Comparison of ENCODE assay signal across 29 cellular contexts in the genomic region with DNA sequence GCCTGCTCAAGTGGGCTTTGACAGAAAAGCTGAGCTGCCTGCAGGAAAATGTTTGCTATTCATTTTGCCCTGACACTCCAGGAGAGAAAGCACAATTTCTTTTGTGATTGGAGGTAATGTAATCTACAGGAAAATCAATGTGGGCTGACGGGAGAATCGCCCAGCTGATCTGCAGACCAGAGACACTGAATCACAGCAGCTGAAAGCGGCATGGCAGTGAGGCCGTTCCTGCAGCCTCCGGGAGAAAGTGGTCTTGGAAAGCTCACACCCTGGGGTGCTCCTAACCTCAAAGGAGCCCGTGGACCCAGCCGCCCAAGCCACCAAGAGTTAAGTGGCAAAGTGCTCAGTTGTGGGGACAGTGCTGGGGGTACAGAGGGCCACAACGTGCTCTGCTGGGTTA.
"Had no signal": no experiment of that assay in that cellular context is flagged by ENCODE, and none has a peak within 500 bp of the region (broad histone marks: within the 10 kb centered on the region; RNA-seq: fewer than 3 reads in every experiment).

No MANE protein-coding gene starts in this region.

- H3K4me2 ChIP-seq: SK-N-SH had no signal

- H3K27ac ChIP-seq: Peyer's patch, RWPE1, SJCRH30, VCaP had no signal

- H3K27ac Mint-ChIP-seq: activated CD4-positive, alpha-beta memory T cell treated with anti-CD3 and anti-CD28 coated beads for 36 hours; activated CD4-positive, alpha-beta T cell treated with anti-CD3 and anti-CD28 coated beads, Interleukin-2, amount 10 ng/mL, durations not matched to agents 7 days and 5 days; activated naive CD4-positive, alpha-beta T cell treated with anti-CD3 and anti-CD28 coated beads, Interleukin-2, amount 50 U/mL, for 72 hours; activated naive CD8-positive, alpha-beta T cell treated with anti-CD3 and anti-CD28 coated beads, Interleukin-2, amount 50 U/mL, for 24 hours; IgD-negative memory B cell had no signal

- H3K9ac ChIP-seq: SK-N-SH had no signal

- H3K27me3 Mint-ChIP-seq: activated CD4-positive, alpha-beta memory T cell treated with anti-CD3 and anti-CD28 coated beads for 36 hours; activated CD4-positive, alpha-beta T cell treated with anti-CD3 and anti-CD28 coated beads, Interleukin-2, amount 10 ng/mL, durations not matched to agents 7 days and 5 days; activated naive CD8-positive, alpha-beta T cell treated with anti-CD3 and anti-CD28 coated beads, Interleukin-2, amount 50 U/mL, for 24 hours; IgD-negative memory B cell had no signal

- H3K4me3 Mint-ChIP-seq: activated CD4-positive, alpha-beta memory T cell treated with anti-CD3 and anti-CD28 coated beads for 36 hours; activated CD4-positive, alpha-beta T cell treated with anti-CD3 and anti-CD28 coated beads, Interleukin-2, amount 10 ng/mL, durations not matched to agents 7 days and 5 days; activated naive CD8-positive, alpha-beta T cell treated with anti-CD3 and anti-CD28 coated beads, Interleukin-2, amount 50 U/mL, for 24 hours; activated T-cell treated with anti-CD3 and anti-CD28 coated beads, Interleukin-2, amount 50 U/mL, for 4 hours; IgD-negative memory B cell had no signal

- H3K4me1 Mint-ChIP-seq: activated CD4-positive, alpha-beta T cell treated with anti-CD3 and anti-CD28 coated beads, Interleukin-2, amount 10 ng/mL, durations not matched to agents 7 days and 5 days; activated naive CD8-positive, alpha-beta T cell treated with anti-CD3 and anti-CD28 coated beads, Interleukin-2, amount 50 U/mL, for 24 hours; IgD-negative memory B cell had no signal

- H3K9me3 ChIP-seq: Peyer's patch, SJCRH30, SK-N-SH had no signal

- ATAC-seq: activated naive CD4-positive, alpha-beta T cell treated with anti-CD3 and anti-CD28 coated beads, Interleukin-2, amount 50 U/mL, for 72 hours; activated naive CD8-positive, alpha-beta T cell treated with anti-CD3 and anti-CD28 coated beads, Interleukin-2, amount 50 U/mL, for 24 hours; activated T-cell treated with anti-CD3 and anti-CD28 coated beads, Interleukin-2, amount 50 U/mL, for 4 hours had no signal

- H3K27me3 ChIP-seq: MG63, Peyer's patch, SJCRH30 had no signal

- DNase-seq: activated CD4-positive, alpha-beta memory T cell treated with anti-CD3 and anti-CD28 coated beads for 36 hours; activated CD4-positive, alpha-beta T cell treated with anti-CD3 and anti-CD28 coated beads, Interleukin-2, amount 10 ng/mL, durations not matched to agents 7 days and 5 days; activated CD4-positive, CD25-positive, alpha-beta regulatory T cell; activated CD8-positive, alpha-beta memory T cell treated with anti-CD3 and anti-CD28 coated beads for 24 hours; activated effector memory CD4-positive, alpha-beta T cell treated with anti-CD3 and anti-CD28 coated beads, Interleukin-2, amount 50 U/mL, for 16 hours; activated naive CD4-positive, alpha-beta T cell treated with Interleukin-2 at 50 U/mL for 16 hours; activated naive CD8-positive, alpha-beta T cell treated with anti-CD3 and anti-CD28 coated beads, Interleukin-2, amount 50 U/mL, for 24 hours; activated T-cell treated with anti-CD3 and anti-CD28 coated beads, Interleukin-2, amount 50 U/mL, for 4 hours; KG1; MV-4-11; NCI-H1436 treated with DMSO at 0.1 percent for 48 hours; NCI-H187; NCI-H2081; NCI-H2171; NCI-H2227 treated with DMSO at 0.1 percent for 48 hours; NCI-H524 treated with DMSO at 0.1 percent for 48 hours; NCI-H774; NK-92 treated with Interleukin-12 subunit alpha and Interleukin-12 subunit beta, amount 100 ng/mL, for 24 hours; Peyer's patch; SJCRH30; SK-N-SH; T-helper 1 cell had no signal

- FAIRE-seq: astrocyte had no signal

- H3K36me3 ChIP-seq: MG63, Peyer's patch, SJCRH30 had no signal

- H3K4me1 ChIP-seq: SJCRH30 had no signal

- H3K4me3 ChIP-seq: MG63, Peyer's patch, SJCRH30 had no signal

- H3K36me3 Mint-ChIP-seq: activated CD4-positive, alpha-beta memory T cell treated with anti-CD3 and anti-CD28 coated beads for 36 hours; activated naive CD4-positive, alpha-beta T cell treated with anti-CD3 and anti-CD28 coated beads, Interleukin-2, amount 50 U/mL, for 72 hours; brain; IgD-negative memory B cell had no signal

- H3K9me3 Mint-ChIP-seq: activated CD4-positive, alpha-beta memory T cell treated with anti-CD3 and anti-CD28 coated beads for 36 hours; activated CD4-positive, alpha-beta T cell treated with anti-CD3 and anti-CD28 coated beads, Interleukin-2, amount 10 ng/mL, durations not matched to agents 7 days and 5 days; activated naive CD4-positive, alpha-beta T cell treated with anti-CD3 and anti-CD28 coated beads, Interleukin-2, amount 50 U/mL, for 72 hours; activated naive CD8-positive, alpha-beta T cell treated with anti-CD3 and anti-CD28 coated beads, Interleukin-2, amount 50 U/mL, for 24 hours; activated T-cell treated with anti-CD3 and anti-CD28 coated beads, Interleukin-2, amount 50 U/mL, for 4 hours had no signal
